6 cellular contexts compared by ENCODE assay signal in the genomic region with DNA sequence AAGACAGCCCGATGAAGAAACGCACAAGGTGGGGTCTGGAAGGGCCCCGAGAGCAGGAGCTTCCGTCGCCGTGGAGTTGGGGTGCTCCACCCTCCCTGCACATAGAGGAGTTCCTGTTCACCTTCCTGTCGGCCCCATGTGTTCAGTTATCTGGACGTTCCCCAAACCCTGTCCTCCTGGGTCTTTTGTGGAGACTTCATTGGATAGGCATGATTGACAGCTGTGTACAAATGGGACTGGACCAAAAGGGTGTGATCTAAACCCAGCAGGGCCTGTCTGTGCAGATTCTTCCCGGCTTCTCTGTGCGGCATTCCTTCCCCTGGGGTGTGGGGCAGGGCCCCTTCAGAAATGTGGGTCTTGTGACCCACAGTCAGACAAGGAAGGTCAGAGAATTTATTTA. TPM values are rescaled to one million over a fixed set of nuclear protein-coding genes. Genes with fewer than 3 reads are reported as not detected.
DNase-seq lines count a peak whose midpoint lies in the region; ATAC-seq and TF ChIP-seq lines count a peak whose summit lies in the region.
"Not testable (repeated sequence)": the region's sequence is repeated elsewhere in the genome, so short reads cannot be mapped to it uniquely, and the experiment has no call there.

No MANE protein-coding gene starts in this region.

- H3K27ac ChIP-seq in CD8-positive, alpha-beta memory T cell (ENCODE audit: low read depth, low read length); effector memory CD4-positive, alpha-beta T cell (ENCODE audit: insufficient read depth, low read length, poor library complexity, severe bottlenecking): not testable (repeated sequence)

- H3K27me3 ChIP-seq in CD8-positive, alpha-beta memory T cell (ENCODE audit: insufficient read depth, low read length, poor library complexity, severe bottlenecking); effector memory CD4-positive, alpha-beta T cell (replicated peaks; ENCODE audit: control insufficient read depth, insufficient read depth, low read length, poor library complexity, severe bottlenecking): not testable (repeated sequence)

- not testable (repeated sequence) for DNase-seq in CD8-positive, alpha-beta memory T cell; effector memory CD4-positive, alpha-beta T cell; mesothelial cell of epicardium (ENCODE audit: low spot score in 2 of 2, unreplicated experiment in 2 of 2); stimulated activated naive B cell treated with anti-CD40 and anti-IgM and Interleukin-4, amounts not matched to agents 10 μg/mL and 1 μg/mL and 100 μg/mL, for 72 hours
- peak; percentile 46 for DNase-seq in activated naive CD4-positive, alpha-beta T cell treated with anti-CD3 and anti-CD28 coated beads, Interleukin-2, amount 10 ng/mL, durations not matched to agents 7 days and 5 days

- peak overlapping the region; percentile 2 for H3K4me3 ChIP-seq in CD8-positive, alpha-beta memory T cell (ENCODE audit: low read length)
- H3K4me3 ChIP-seq in effector memory CD4-positive, alpha-beta T cell (ENCODE audit: insufficient read depth, low read depth, low read length, poor library complexity, severe bottlenecking), result peak overlapping the region; percentile 24

- CTCF ChIA-PET in CD8-positive, alpha-beta memory T cell (lab: Charles Lee), result interaction anchor here (1.9 to 2.5 kb wide), 2 partner anchors 8 to 10 kb away, joined by 9 read pairs; partner anchors contain the start of gene TALDO1
- CTCF ChIA-PET in activated naive CD4-positive, alpha-beta T cell treated with anti-CD3 and anti-CD28 coated beads, Interleukin-2, amount 10 ng/mL, durations not matched to agents 7 days and 5 days (lab: Charles Lee), result interaction anchor here (1.6 to 1.8 kb wide), 3 partner anchors 9 to 12 kb away, joined by 3 to 9 read pairs (median 4); partner anchors contain the start of gene TALDO1

- peaks cover 12% of the 10 kb centered on the region for H3K4me1 ChIP-seq in CD8-positive, alpha-beta memory T cell (ENCODE audit: insufficient read depth, low read length)
- H3K4me1 ChIP-seq in effector memory CD4-positive, alpha-beta T cell (ENCODE audit: control insufficient read depth, insufficient read depth, low read length, poor library complexity, severe bottlenecking), result not testable (repeated sequence)

- POLR2A ChIA-PET in CD8-positive, alpha-beta memory T cell (lab: Charles Lee), result interaction anchor here (0.6 kb wide), 1 partner anchor 53 kb away, joined by 14 read pairs; no protein-coding TSS in a partner anchor

- H3K27me3 Mint-ChIP-seq in CD8-positive, alpha-beta memory T cell; mesothelial cell of epicardium (ENCODE audit: low read depth): not testable (repeated sequence)
- peaks cover 15% of the 10 kb centered on the region for H3K27me3 Mint-ChIP-seq in T-helper 1 cell treated with Interleukin-12 subunit alpha and Interleukin-12 subunit beta and Interleukin-4 antibody, amounts not matched to agents 30 μg/mL and 1 μg/mL, for 36 hours (ENCODE audit: low read depth)
- peaks cover 43% of the 10 kb centered on the region for H3K27me3 Mint-ChIP-seq in activated naive CD4-positive, alpha-beta T cell treated with anti-CD3 and anti-CD28 coated beads, Interleukin-2, amount 10 ng/mL, durations not matched to agents 7 days and 5 days
- H3K27me3 Mint-ChIP-seq in stimulated activated naive B cell treated with anti-CD40 and anti-IgM and Interleukin-4, amounts not matched to agents 10 μg/mL and 1 μg/mL and 100 μg/mL, for 72 hours, result peaks cover 8 to 31% of the 10 kb centered on the region in 2 donors

- not testable (repeated sequence) for H3K9me3 ChIP-seq in CD8-positive, alpha-beta memory T cell (ENCODE audit: low read length); effector memory CD4-positive, alpha-beta T cell (ENCODE audit: control insufficient read depth, low read length)

- not testable (repeated sequence) for TF ChIP-seq CTCF in mesothelial cell of epicardium (IDR thresholded peaks at IDR 0.05; ENCODE audit: unreplicated experiment)

- not testable (repeated sequence) for H3K9me3 Mint-ChIP-seq in CD8-positive, alpha-beta memory T cell; T-helper 1 cell treated with Interleukin-12 subunit alpha and Interleukin-12 subunit beta and Interleukin-4 antibody, amounts not matched to agents 30 μg/mL and 1 μg/mL, for 36 hours; activated naive CD4-positive, alpha-beta T cell treated with anti-CD3 and anti-CD28 coated beads, Interleukin-2, amount 10 ng/mL, durations not matched to agents 7 days and 5 days; mesothelial cell of epicardium; stimulated activated naive B cell treated with anti-CD40 and anti-IgM and Interleukin-4, amounts not matched to agents 10 μg/mL and 1 μg/mL and 100 μg/mL, for 72 hours

- not testable (repeated sequence) for H3K36me3 Mint-ChIP-seq in CD8-positive, alpha-beta memory T cell; T-helper 1 cell treated with Interleukin-12 subunit alpha and Interleukin-12 subunit beta and Interleukin-4 antibody, amounts not matched to agents 30 μg/mL and 1 μg/mL, for 36 hours (ENCODE audit: low read depth); activated naive CD4-positive, alpha-beta T cell treated with anti-CD3 and anti-CD28 coated beads, Interleukin-2, amount 10 ng/mL, durations not matched to agents 7 days and 5 days; mesothelial cell of epicardium; stimulated activated naive B cell treated with anti-CD40 and anti-IgM and Interleukin-4, amounts not matched to agents 10 μg/mL and 1 μg/mL and 100 μg/mL, for 72 hours

- peak overlapping the region in 3 of 7 donors; percentile 15 to 58 (median 52) for H3K4me3 Mint-ChIP-seq in CD8-positive, alpha-beta memory T cell
- peak overlapping the region; percentile 50 for H3K4me3 Mint-ChIP-seq in T-helper 1 cell treated with Interleukin-12 subunit alpha and Interleukin-12 subunit beta and Interleukin-4 antibody, amounts not matched to agents 30 μg/mL and 1 μg/mL, for 36 hours
- H3K4me3 Mint-ChIP-seq in activated naive CD4-positive, alpha-beta T cell treated with anti-CD3 and anti-CD28 coated beads, Interleukin-2, amount 10 ng/mL, durations not matched to agents 7 days and 5 days, result peak overlapping the region; percentile 65
- H3K4me3 Mint-ChIP-seq in mesothelial cell of epicardium, result not testable (repeated sequence)
- peak overlapping the region; percentile 46 to 47 for H3K4me3 Mint-ChIP-seq in stimulated activated naive B cell treated with anti-CD40 and anti-IgM and Interleukin-4, amounts not matched to agents 10 μg/mL and 1 μg/mL and 100 μg/mL, for 72 hours

- H3K36me3 ChIP-seq in CD8-positive, alpha-beta memory T cell (ENCODE audit: insufficient read depth, low read length); effector memory CD4-positive, alpha-beta T cell (ENCODE audit: control insufficient read depth, insufficient read depth, low read length): not testable (repeated sequence)

- peaks cover 10 to 14% (median 12%) of the 10 kb centered on the region in 3 donors for H3K4me1 Mint-ChIP-seq in CD8-positive, alpha-beta memory T cell
- peaks cover 14% of the 10 kb centered on the region for H3K4me1 Mint-ChIP-seq in T-helper 1 cell treated with Interleukin-12 subunit alpha and Interleukin-12 subunit beta and Interleukin-4 antibody, amounts not matched to agents 30 μg/mL and 1 μg/mL, for 36 hours (ENCODE audit: low read depth)
- H3K4me1 Mint-ChIP-seq in activated naive CD4-positive, alpha-beta T cell treated with anti-CD3 and anti-CD28 coated beads, Interleukin-2, amount 10 ng/mL, durations not matched to agents 7 days and 5 days, result peaks cover 24% of the 10 kb centered on the region
- H3K4me1 Mint-ChIP-seq in mesothelial cell of epicardium, result peaks cover 12% of the 10 kb centered on the region
- H3K4me1 Mint-ChIP-seq in stimulated activated naive B cell treated with anti-CD40 and anti-IgM and Interleukin-4, amounts not matched to agents 10 μg/mL and 1 μg/mL and 100 μg/mL, for 72 hours, result peaks cover 13 to 18% of the 10 kb centered on the region in 2 donors

- not testable (repeated sequence) for H3K27ac Mint-ChIP-seq in CD8-positive, alpha-beta memory T cell; T-helper 1 cell treated with Interleukin-12 subunit alpha and Interleukin-12 subunit beta and Interleukin-4 antibody, amounts not matched to agents 30 μg/mL and 1 μg/mL, for 36 hours; stimulated activated naive B cell treated with anti-CD40 and anti-IgM and Interleukin-4, amounts not matched to agents 10 μg/mL and 1 μg/mL and 100 μg/mL, for 72 hours
- H3K27ac Mint-ChIP-seq in activated naive CD4-positive, alpha-beta T cell treated with anti-CD3 and anti-CD28 coated beads, Interleukin-2, amount 10 ng/mL, durations not matched to agents 7 days and 5 days, result peak overlapping the region; percentile 80
- H3K27ac Mint-ChIP-seq in mesothelial cell of epicardium, result peak overlapping the region; percentile 14

- peak in 1 of 2 donors; percentile 31 for ATAC-seq in stimulated activated naive B cell treated with anti-CD40 and anti-IgM and Interleukin-4, amounts not matched to agents 10 μg/mL and 1 μg/mL and 100 μg/mL, for 72 hours (replicated peaks)

RNA-seq across cellular contexts. Expression of gene TALDO1, which starts 9.4 kb away (rescaled TPM):
- total RNA-seq in CD8-positive, alpha-beta memory T cell, result 100 to 1,000 TPM; 245 to 246 TPM
- polyA plus RNA-seq in CD8-positive, alpha-beta memory T cell, result 184 TPM
- total RNA-seq in mesothelial cell of epicardium, result 86.9 to 97.5 TPM (median 89.7 TPM) in 3 replicates

RNA-seq across cellular contexts. Expression of gene EPS8L2, which starts 31.9 kb away (rescaled TPM):
- total RNA-seq in CD8-positive, alpha-beta memory T cell, result 1 to 10 TPM; 7.0 to 7.8 TPM
- 22.9 TPM for polyA plus RNA-seq in CD8-positive, alpha-beta memory T cell
- total RNA-seq in mesothelial cell of epicardium, result 105 to 112 TPM (median 111 TPM) in 3 replicates

RNA-seq across cellular contexts. Expression of gene GATD1, which starts 39.4 kb away (rescaled TPM):
- total RNA-seq in CD8-positive, alpha-beta memory T cell, result 10 to 100 TPM; 53.0 to 56.3 TPM
- 12.9 TPM for polyA plus RNA-seq in CD8-positive, alpha-beta memory T cell
- total RNA-seq in mesothelial cell of epicardium, result 81.1 to 91.2 TPM (median 83.9 TPM) in 3 replicates

RNA-seq across cellular contexts. Expression of gene TMEM80, which starts 42.3 kb away (rescaled TPM):
- 10 to 100 TPM; 10.3 to 13.4 TPM for total RNA-seq in CD8-positive, alpha-beta memory T cell
- polyA plus RNA-seq in CD8-positive, alpha-beta memory T cell, result 27.8 TPM
- total RNA-seq in mesothelial cell of epicardium, result 25.7 to 30.7 TPM (median 28.7 TPM) in 3 replicates

RNA-seq across cellular contexts. Expression of gene DEAF1, which starts 42.9 kb away (rescaled TPM):
- 10 to 100 TPM; 52.1 to 54.6 TPM for total RNA-seq in CD8-positive, alpha-beta memory T cell
- 36.3 TPM for polyA plus RNA-seq in CD8-positive, alpha-beta memory T cell
- 59.6 to 64.9 TPM (median 64.0 TPM) in 3 replicates for total RNA-seq in mesothelial cell of epicardium

Comparison
In these comparisons a context has a peak if more than half of its experiments do, and no peak if none do; other contexts are left out.
1. RNA of gene EPS8L2, which starts 31.9 kb away (total RNA-seq): 105 to 112 TPM in mesothelial cell of epicardium; 7.0 to 7.8 TPM in CD8-positive, alpha-beta memory T cell; every median in the first group is over 10 times any median in the second.